ENCODE assay signal across 8 cellular contexts in the genomic region with DNA sequence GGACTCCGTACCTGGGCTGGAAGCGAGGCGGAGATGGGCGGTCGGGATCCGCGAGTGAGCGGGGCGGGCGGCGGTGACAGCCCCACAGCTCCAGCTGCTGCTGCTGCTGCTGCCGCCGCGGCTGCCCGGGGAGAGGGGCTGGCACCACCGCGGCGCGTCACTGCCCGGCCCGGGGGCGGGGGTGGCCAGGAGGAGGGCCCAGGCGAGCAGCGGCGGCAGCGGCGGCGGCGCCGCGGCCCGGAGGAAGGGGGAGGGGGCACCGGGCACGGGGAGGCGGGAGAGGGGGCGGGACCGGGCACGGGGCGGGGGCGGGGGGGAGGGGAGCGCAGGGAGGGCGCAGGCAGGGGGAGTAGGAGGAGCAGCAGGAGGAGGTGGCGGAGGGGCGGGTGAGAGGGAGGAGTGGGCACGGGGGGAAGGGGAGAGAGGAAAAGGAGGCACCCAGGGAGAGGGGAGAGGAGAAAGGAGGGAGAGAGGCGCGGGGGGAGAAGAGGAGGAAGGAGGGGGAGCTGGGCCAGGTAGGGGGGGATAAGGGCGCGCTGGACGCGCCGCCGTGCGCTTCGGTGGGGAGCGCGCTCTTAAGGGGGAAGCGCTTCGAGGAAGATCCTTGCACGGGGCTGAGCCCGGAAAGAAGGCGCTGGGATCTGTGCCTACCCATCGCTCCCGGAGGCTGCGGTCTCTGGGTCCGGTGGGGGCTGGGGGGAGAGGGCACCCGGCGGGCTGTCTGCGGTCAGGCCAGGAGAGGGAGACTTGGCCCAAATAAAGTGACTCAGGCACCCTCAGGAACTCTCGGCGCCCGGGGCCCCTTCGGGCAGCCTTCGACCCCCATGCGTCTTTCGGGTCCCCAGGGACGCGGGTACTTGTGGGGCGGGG.
A peak's percentile ranks its signal among the peaks of the same experiment; 100 is the strongest.
DNase-seq lines count a peak whose midpoint lies in the region; ATAC-seq, FAIRE-seq and TF ChIP-seq lines count a peak whose summit lies in the region.

No MANE protein-coding gene starts in this region.

- no peaks in the 10 kb centered on the region for H3K27me3 ChIP-seq in BE2C
- H3K27me3 ChIP-seq in mucosa of rectum (ENCODE audit: control insufficient read depth in 2 of 2, insufficient read depth in 2 of 2, low read length in 2 of 2): no peaks in the 10 kb centered on the region

- FAIRE-seq in HTR-8/SVneo (lab: Jason Lieb, UNC): peak; percentile 68

- H3K4me3 ChIP-seq in BE2C (ENCODE audit: low read depth, low read length) (peak overlapping the region; percentile 72), mucosa of rectum (ENCODE audit: low read length in 2 of 2) (peak overlapping the region; percentile 69 to 72)

- peak; percentile 92 for DNase-seq in BE2C
- peak; percentile 62 for DNase-seq in HTR-8/SVneo (ENCODE audit: insufficient read length, low spot score)
- peak; percentile 14 for DNase-seq in NOMO-1 treated with dmso at 0.1 percent for 144 hours (lab: John Stamatoyannopoulos, UW; ENCODE audit: unreplicated experiment)
- DNase-seq in activated T-cell treated with anti-CD3 and anti-CD28 coated beads for 4 hours: peak; percentile 48
- DNase-seq in epithelial cell of prostate (ENCODE audit: low read depth, low spot score): no peak
- DNase-seq in stimulated activated CD8-positive, alpha-beta memory T cell treated with anti-CD3 and anti-CD28 coated beads, Interleukin-4, amount 100 ng/mL, for 48 hours: peak; percentile 69

- H3K36me3 ChIP-seq in BE2C (no peaks in the 10 kb centered on the region), mucosa of rectum (ENCODE audit: control insufficient read depth in 2 of 2, insufficient read depth in 2 of 2, low read length in 2 of 2) (no peaks in the 10 kb centered on the region)

- H3K9ac ChIP-seq in mucosa of rectum (ENCODE audit: low read depth in 1 of 2, low read length in 2 of 2): peak overlapping the region; percentile 56 to 75

- TF ChIP-seq CTCF in BE2C (IDR thresholded peaks at IDR 0.05; ENCODE audit: low read depth, low read length): no peak

- peak overlapping the region; percentile 48 for H3K27ac ChIP-seq in epithelial cell of prostate
- peak overlapping the region; percentile 93 to 95 for H3K27ac ChIP-seq in mucosa of rectum (ENCODE audit: low read depth in 2 of 2, low read length in 2 of 2)

- no peaks in the 10 kb centered on the region for H3K9me3 ChIP-seq in BE2C
- H3K9me3 ChIP-seq in mucosa of rectum (ENCODE audit: control insufficient read depth in 2 of 2, low read length in 2 of 2): no peaks in the 10 kb centered on the region

- no peak for ATAC-seq in HG02623 (IDR thresholded peaks at IDR 0.05; ENCODE audit: unreplicated experiment)

- H3K4me1 ChIP-seq in BE2C (peaks cover 7% of the 10 kb centered on the region), mucosa of rectum (ENCODE audit: control insufficient read depth in 2 of 2, insufficient read depth in 2 of 2, low read length in 2 of 2) (peaks cover 46 to 50% of the 10 kb centered on the region in 2 donors)
